26 cellular contexts compared by ENCODE assay signal in the genomic region with DNA sequence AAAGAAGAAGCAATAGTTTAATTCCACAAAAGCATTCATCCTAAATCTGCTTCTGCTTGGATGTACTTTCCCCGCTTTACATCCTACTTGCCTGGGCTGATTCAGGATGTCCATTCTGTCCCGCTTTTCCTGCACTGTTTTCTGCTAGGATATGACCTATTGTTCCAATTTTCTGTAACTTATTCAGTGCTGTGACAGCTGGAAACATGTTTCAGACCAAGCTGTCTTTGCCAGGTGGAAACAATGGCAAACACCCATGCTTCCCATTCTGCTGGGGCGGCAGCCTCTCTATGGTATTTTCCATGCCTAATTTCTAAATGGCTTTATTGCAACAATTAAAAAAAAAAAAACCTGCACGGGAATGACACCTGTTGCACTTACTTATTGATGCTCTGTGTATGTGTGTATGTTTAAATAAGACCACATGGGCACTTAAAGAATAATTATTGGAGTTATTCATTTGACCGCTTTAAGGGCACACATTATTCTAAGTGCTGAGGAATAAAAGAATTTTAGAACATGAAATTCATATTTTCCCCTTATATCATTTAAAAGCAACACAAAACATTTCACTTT.
"Had no signal": no experiment of that assay in that cellular context is flagged by ENCODE, and none has a peak within 500 bp of the region (broad histone marks: within the 10 kb centered on the region; RNA-seq: fewer than 3 reads in every experiment).

No MANE protein-coding gene starts in this region.

- ATAC-seq: left lung; right lobe of liver; stimulated activated naive CD8-positive, alpha-beta T cell treated with anti-CD3 and anti-CD28 coated beads, Interleukin-15, Interleukin-2, amounts not matched to agents 100 U/mL and 50 U/mL, for 24 hours; upper lobe of right lung; WTC11 had no signal

- H3K9me3 ChIP-seq: ascending aorta, esophagus squamous epithelium, left lung, ovary, right lobe of liver, upper lobe of right lung had no signal

- H3K4me1 Mint-ChIP-seq: WTC11 had no signal

- H3K4me3 ChIP-seq: ascending aorta, esophagus squamous epithelium, left lung, ovary, right lobe of liver, upper lobe of right lung had no signal

- H3K36me3 ChIP-seq: ascending aorta, esophagus squamous epithelium, left lung, ovary, right lobe of liver, upper lobe of right lung had no signal

- H3K27ac ChIP-seq: ascending aorta, epithelial cell of prostate, esophagus squamous epithelium, left lung, ovary, right lobe of liver, upper lobe of right lung had no signal

- H3K27ac Mint-ChIP-seq: activated CD4-positive, alpha-beta memory T cell treated with anti-CD3 and anti-CD28 coated beads, Interleukin-2, amount 10 ng/mL, durations not matched to agents 7 days and 5 days; activated CD4-positive, alpha-beta T cell treated with anti-CD3 and anti-CD28 coated beads, Interleukin-2, amount 10 ng/mL, durations not matched to agents 7 days and 5 days; activated naive CD4-positive, alpha-beta T cell treated with anti-CD3 and anti-CD28 coated beads, Interleukin-2, amount 10 ng/mL, durations not matched to agents 7 days and 5 days; activated naive CD8-positive, alpha-beta T cell treated with anti-CD3 and anti-CD28 coated beads, Interleukin-2, amount 10 ng/mL, durations not matched to agents 7 days and 5 days; activated T-cell treated with anti-CD3 and anti-CD28 coated beads, Interleukin-2, amount 50 U/mL, for 24 hours; mesothelial cell of epicardium; progenitor cell of endocrine pancreas; WTC11 had no signal

- H3K27me3 ChIP-seq: ascending aorta, esophagus squamous epithelium, ovary, right lobe of liver, upper lobe of right lung had no signal

- H3K4me3 Mint-ChIP-seq: activated CD4-positive, alpha-beta memory T cell treated with anti-CD3 and anti-CD28 coated beads, Interleukin-2, amount 10 ng/mL, durations not matched to agents 7 days and 5 days; activated CD4-positive, alpha-beta T cell treated with anti-CD3 and anti-CD28 coated beads, Interleukin-2, amount 10 ng/mL, durations not matched to agents 7 days and 5 days; activated naive CD4-positive, alpha-beta T cell treated with anti-CD3 and anti-CD28 coated beads, Interleukin-2, amount 10 ng/mL, durations not matched to agents 7 days and 5 days; activated naive CD8-positive, alpha-beta T cell treated with anti-CD3 and anti-CD28 coated beads, Interleukin-2, amount 10 ng/mL, durations not matched to agents 7 days and 5 days; activated T-cell treated with anti-CD3 and anti-CD28 coated beads, Interleukin-2, amount 50 U/mL, for 24 hours; mesothelial cell of epicardium; WTC11 had no signal

- DNase-seq: activated CD4-positive, alpha-beta memory T cell treated with anti-CD3 and anti-CD28 coated beads, Interleukin-2, amount 10 ng/mL, durations not matched to agents 7 days and 5 days; activated CD4-positive, alpha-beta T cell treated with anti-CD3 and anti-CD28 coated beads for 1 hour; activated CD4-positive, alpha-beta T cell treated with anti-CD3 and anti-CD28 coated beads, Interleukin-2, amount 10 ng/mL, durations not matched to agents 7 days and 5 days; activated CD8-positive, alpha-beta memory T cell treated with anti-CD3 and anti-CD28 coated beads, Interleukin-2, amount 50 U/mL, for 48 hours; activated gamma-delta T cell; activated naive CD4-positive, alpha-beta T cell treated with anti-CD3 and anti-CD28 coated beads, Interleukin-2, amount 10 ng/mL, durations not matched to agents 7 days and 5 days; activated naive CD8-positive, alpha-beta T cell treated with anti-CD3 and anti-CD28 coated beads, Interleukin-2, amount 10 ng/mL, durations not matched to agents 7 days and 5 days; caudate nucleus; cortex of kidney; esophagus squamous epithelium; kidney glomerular epithelial cell; left lung; mammary epithelial cell; naive B cell; ovary; right lobe of liver; stimulated activated CD4-positive, alpha-beta T cell treated with anti-CD3 and anti-CD28 coated beads, Interleukin-2, amount 100 ng/mL, for 48 hours; stimulated activated naive CD8-positive, alpha-beta T cell treated with anti-CD3 and anti-CD28 coated beads, Interleukin-15, Interleukin-2, amounts not matched to agents 100 U/mL and 50 U/mL, for 24 hours; T-helper 2 cell; upper lobe of right lung had no signal
